2 cellular contexts compared by ENCODE assay signal in genomic region chr10:97813311-97813710, GRCh38.
TF ChIP-seq lines count a peak whose summit lies in the region.

No MANE protein-coding gene starts in this region.

TF ChIP-seq in HepG2, 621 proteins besides CTCF, POLR2A, EP300 and RAD21:
- no peak for TF ChIP-seq ZNF121 (CRISPR knock-in tag; IDR thresholded peaks at IDR 0.05)
- no peak for TF ChIP-seq FOXK2 (IDR thresholded peaks at IDR 0.05)
- no peak for TF ChIP-seq HDAC6 (IDR thresholded peaks at IDR 0.05; ENCODE audit: low read depth, low read length)
- TF ChIP-seq ZNF33B (CRISPR knock-in tag; IDR thresholded peaks at IDR 0.05), result no peak
- no peak for TF ChIP-seq ZNF143 (CRISPR knock-in tag; IDR thresholded peaks at IDR 0.05)
- TF ChIP-seq ZBTB8A (CRISPR knock-in tag; IDR thresholded peaks at IDR 0.05; ENCODE audit: borderline replicate concordance, low read depth), result no peak
- TF ChIP-seq KDM5B (CRISPR knock-in tag; IDR thresholded peaks at IDR 0.05; ENCODE audit: borderline replicate concordance), result no peak
- TF ChIP-seq ETV5 (CRISPR knock-in tag; IDR thresholded peaks at IDR 0.05; ENCODE audit: borderline replicate concordance), result no peak
- TF ChIP-seq NAIF1 (CRISPR knock-in tag; IDR thresholded peaks at IDR 0.05; ENCODE audit: borderline replicate concordance), result no peak
- TF ChIP-seq ZNF20 (CRISPR knock-in tag; IDR thresholded peaks at IDR 0.05), result no peak
- TF ChIP-seq RNF2 (conservative IDR thresholded peaks at IDR 0.05; ENCODE audit: low read depth), result no peak
- TF ChIP-seq ZBTB7A (CRISPR knock-in tag; IDR thresholded peaks at IDR 0.05), result no peak
- TF ChIP-seq ZNF17 (CRISPR knock-in tag; IDR thresholded peaks at IDR 0.05), result no peak
- no peak for TF ChIP-seq ZSCAN12 (CRISPR knock-in tag; IDR thresholded peaks at IDR 0.05)
- TF ChIP-seq SAFB2 (CRISPR knock-in tag; IDR thresholded peaks at IDR 0.05; ENCODE audit: borderline replicate concordance, low read depth), result no peak
- no peak for TF ChIP-seq PRDM10 (CRISPR knock-in tag; IDR thresholded peaks at IDR 0.05; ENCODE audit: low read depth)
- no peak for TF ChIP-seq KLF16 (CRISPR knock-in tag; IDR thresholded peaks at IDR 0.05)

TF ChIP-seq in K562, 482 proteins besides CTCF, POLR2A, EP300 and RAD21:
- no peak for TF ChIP-seq ZNF695 (CRISPR knock-in tag; IDR thresholded peaks at IDR 0.05)
- 0 out of 4 replicates have a peak, but pooled peaks of 1 of the 2 experiments have one; percentile 12 for TF ChIP-seq FOXA3 (CRISPR knock-in tag; conservative IDR thresholded peaks at IDR 0.05 in 1 of 2, IDR thresholded peaks at IDR 0.05 in 1 of 2)
